In genomic region chr1:46467183-46467504, GRCh38 we compare ENCODE assay signal across 9 cellular contexts. TPM values are rescaled to one million over a fixed set of nuclear protein-coding genes. Genes with fewer than 3 reads are reported as not detected.
DNase-seq lines count a peak whose midpoint lies in the region; ATAC-seq and TF ChIP-seq lines count a peak whose summit lies in the region.
"Had no signal": no experiment of that assay in that cellular context is flagged by ENCODE, and none has a peak within 500 bp of the region (broad histone marks: within the 10 kb centered on the region; RNA-seq: fewer than 3 reads in every experiment).

No MANE protein-coding gene starts in this region.

- TF ChIP-seq CTCF in AG04450 (IDR thresholded peaks at IDR 0.05; ENCODE audit: low read depth, low read length) = no peak
- no peak for TF ChIP-seq CTCF in coronary artery (IDR thresholded peaks at IDR 0.05)

- H3K27ac ChIP-seq in AG04450 (ENCODE audit: low read depth, low read length) (no peak overlapping the region), HUES64 (ENCODE audit: low read depth, low read length) (no peak overlapping the region), coronary artery (no peak overlapping the region)

- peak overlapping the region; percentile 48 for H3K4me3 ChIP-seq in AG04450 (ENCODE audit: low read depth, low read length)
- H3K4me3 ChIP-seq in HUES64 (ENCODE audit: low read length) = peak overlapping the region; percentile 55
- H3K4me3 ChIP-seq in coronary artery = peak overlapping the region; percentile 84

- H3K36me3 Mint-ChIP-seq in natural killer cell treated with Interleukin-12 subunit alpha and Interleukin-12 subunit beta and Interleukin-15 and Interleukin-18, amount 100 ng/mL, for 72 hours = no peaks in the 10 kb centered on the region

- peaks cover 73% of the 10 kb centered on the region for H3K27me3 ChIP-seq in AG04450 (ENCODE audit: control insufficient read depth, insufficient read depth, low read length)
- peaks cover 96% of the 10 kb centered on the region for H3K27me3 ChIP-seq in HUES64 (ENCODE audit: insufficient read depth, low read length)

- no peaks in the 10 kb centered on the region for H3K36me3 ChIP-seq in HUES64 (ENCODE audit: insufficient read depth, low read length)

- DNase-seq in AG04450 (ENCODE audit: low read depth, low spot score) (no peak), coronary artery (ENCODE audit: low spot score) (no peak), NCI-H526 (lab: John Stamatoyannopoulos, UW) (no peak)
- DNase-seq in natural killer cell treated with Interleukin-12 subunit alpha and Interleukin-12 subunit beta and Interleukin-15 and Interleukin-18, amount 100 ng/mL, for 72 hours (ENCODE audit: low spot score) = no peak
- DNase-seq: NCI-H226 had no signal

- POLR2A ChIA-PET in AG04450 (lab: Yijun Ruan, JAX) = no interaction called here

- H3K4me1 ChIP-seq in HUES64 (ENCODE audit: insufficient read depth, low read length) = peaks cover 40% of the 10 kb centered on the region

- peaks cover 46 to 52% of the 10 kb centered on the region in 2 donors for H3K27me3 Mint-ChIP-seq in natural killer cell treated with Interleukin-12 subunit alpha and Interleukin-12 subunit beta and Interleukin-15 and Interleukin-18, amount 100 ng/mL, for 72 hours

- H3K9me3 Mint-ChIP-seq in natural killer cell treated with Interleukin-12 subunit alpha and Interleukin-12 subunit beta and Interleukin-15 and Interleukin-18, amount 100 ng/mL, for 72 hours = no peaks in the 10 kb centered on the region

- peak overlapping the region; percentile 63 for H3K4me3 Mint-ChIP-seq in natural killer cell treated with Interleukin-12 subunit alpha and Interleukin-12 subunit beta and Interleukin-15 and Interleukin-18, amount 100 ng/mL, for 72 hours

- H3K4me1 Mint-ChIP-seq in natural killer cell treated with Interleukin-12 subunit alpha and Interleukin-12 subunit beta and Interleukin-15 and Interleukin-18, amount 100 ng/mL, for 72 hours (ENCODE audit: low read depth in 2 of 2) = peaks cover 5 to 6% of the 10 kb centered on the region in 2 donors

- ATAC-seq in natural killer cell treated with Interleukin-12 subunit alpha and Interleukin-12 subunit beta and Interleukin-15 and Interleukin-18, amount 100 ng/mL, for 72 hours = no peak
- ATAC-seq in GM21576 (IDR thresholded peaks at IDR 0.05; ENCODE audit: unreplicated experiment) = no peak
- ATAC-seq in GM21515 (IDR thresholded peaks at IDR 0.05; ENCODE audit: unreplicated experiment) = no peak
- no peak for ATAC-seq in HG03457 (IDR thresholded peaks at IDR 0.05; ENCODE audit: unreplicated experiment)

- CTCF ChIA-PET in AG04450 (lab: Charles Lee) = no interaction called here

- no peak overlapping the region for H3K27ac Mint-ChIP-seq in natural killer cell treated with Interleukin-12 subunit alpha and Interleukin-12 subunit beta and Interleukin-15 and Interleukin-18, amount 100 ng/mL, for 72 hours

- H3K9me3 ChIP-seq in AG04450 (ENCODE audit: control insufficient read depth, insufficient read depth, low read length) (no peaks in the 10 kb centered on the region; the same call in 1 of the 2 replicates), HUES64 (ENCODE audit: insufficient read depth, low read depth, low read length) (no peaks in the 10 kb centered on the region)

- H3K9ac ChIP-seq in HUES64 (ENCODE audit: low read depth, low read length) = no peak overlapping the region

- WGBS in HUES64 = 25% methylated on average over 8 of the region's 8 CpGs

RNA-seq across cellular contexts. Expression of gene DMBX1, which starts 22.5 kb away (rescaled TPM):
- not detected in 2 replicates for polyA plus RNA-seq in AG04450 (2011; rRNA removed)
- not detected in 2 replicates for polyA minus RNA-seq in AG04450 (2011; rRNA and poly(A)+ RNA removed)
- polyA plus RNA-seq in HUES64 (2013, experiment 1 of 2) = 0.50 TPM
- 0.70 TPM for polyA plus RNA-seq in HUES64 (2013, experiment 2 of 2)
- under 1 TPM; 0.26 to 0.47 TPM for total RNA-seq in natural killer cell treated with Interleukin-12 subunit alpha and Interleukin-12 subunit beta and Interleukin-15 and Interleukin-18, amount 100 ng/mL, for 72 hours
